In the genomic region with DNA sequence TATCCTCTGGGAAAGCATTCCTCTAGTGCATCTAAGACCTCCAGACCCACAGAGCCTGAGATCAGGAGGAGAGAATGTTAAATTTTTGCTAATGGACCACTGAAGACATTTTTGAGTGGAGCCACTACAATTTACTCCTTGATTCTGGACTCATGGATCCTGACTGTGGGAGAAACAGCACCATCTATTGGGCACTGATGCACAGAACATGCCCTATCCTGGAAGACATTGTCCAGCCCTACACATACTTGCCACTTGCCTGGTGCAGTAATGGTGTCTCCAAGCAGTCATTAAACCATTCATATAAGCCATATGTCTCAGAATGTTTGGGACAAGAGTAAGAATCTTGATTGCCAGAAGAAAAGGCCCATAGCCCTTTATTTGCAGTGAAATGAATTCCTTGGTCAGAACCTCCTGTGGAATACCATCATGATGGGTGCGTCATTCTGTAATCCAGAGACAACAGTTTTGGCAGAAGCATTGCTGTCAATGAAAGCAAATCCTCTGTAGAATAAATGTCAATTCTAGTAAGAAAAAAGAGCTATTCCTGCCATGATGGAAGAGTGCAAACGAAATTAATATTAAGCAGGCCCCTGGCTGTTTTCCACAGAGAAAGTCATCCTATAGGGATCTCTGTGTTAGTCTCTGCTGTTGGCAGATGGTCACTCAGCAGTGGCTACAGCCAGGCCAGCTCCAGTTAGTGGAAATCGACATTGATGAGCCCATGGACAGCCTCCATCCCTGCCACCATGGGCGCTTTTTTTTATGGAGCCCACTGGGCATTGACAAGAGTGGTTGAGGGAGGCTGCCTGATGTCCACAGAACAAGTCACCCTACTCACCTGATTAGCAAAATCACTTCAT, we compare ENCODE assay signal across 8 cellular contexts. TPM values are rescaled to one million over a fixed set of nuclear protein-coding genes. Genes with fewer than 3 reads are reported as not detected.
A peak's percentile ranks its signal among the peaks of the same experiment; 100 is the strongest.
DNase-seq lines count a peak whose midpoint lies in the region; ATAC-seq and TF ChIP-seq lines count a peak whose summit lies in the region.

No MANE protein-coding gene starts in this region.

- no peak overlapping the region for H3K4me3 Mint-ChIP-seq in activated CD8-positive, alpha-beta T cell treated with anti-CD3 and anti-CD28 coated beads, Interleukin-2, amount 10 ng/mL, durations not matched to agents 7 days and 5 days

- H3K9me3 Mint-ChIP-seq in activated CD8-positive, alpha-beta T cell treated with anti-CD3 and anti-CD28 coated beads, Interleukin-2, amount 10 ng/mL, durations not matched to agents 7 days and 5 days (ENCODE audit: insufficient read depth), result no peaks in the 10 kb centered on the region

- no peaks in the 10 kb centered on the region for H3K27me3 ChIP-seq in right atrium auricular region

- no peak overlapping the region for H3K27ac Mint-ChIP-seq in activated CD8-positive, alpha-beta T cell treated with anti-CD3 and anti-CD28 coated beads, Interleukin-2, amount 10 ng/mL, durations not matched to agents 7 days and 5 days

- H3K36me3 ChIP-seq in right atrium auricular region, result no peaks in the 10 kb centered on the region

- CTCF ChIA-PET in activated CD8-positive, alpha-beta T cell treated with anti-CD3 and anti-CD28 coated beads, Interleukin-2, amount 10 ng/mL, durations not matched to agents 7 days and 5 days (lab: Charles Lee), result interaction anchor here (0.6 to 1.2 kb wide), 6 partner anchors 14 to 217 kb away, joined by 3 read pairs; no protein-coding TSS in a partner anchor

- TF ChIP-seq CTCF in right atrium auricular region (IDR thresholded peaks at IDR 0.05), result peak in 1 of 2 donors; percentile 73

- POLR2A ChIA-PET in activated CD8-positive, alpha-beta T cell treated with anti-CD3 and anti-CD28 coated beads, Interleukin-2, amount 10 ng/mL, durations not matched to agents 7 days and 5 days (lab: Charles Lee), result no interaction called here

- no peaks in the 10 kb centered on the region for H3K36me3 Mint-ChIP-seq in activated CD8-positive, alpha-beta T cell treated with anti-CD3 and anti-CD28 coated beads, Interleukin-2, amount 10 ng/mL, durations not matched to agents 7 days and 5 days (ENCODE audit: low read depth)

- no peak overlapping the region for H3K27ac ChIP-seq in right atrium auricular region

- DNase-seq in Right ventricle myocardium inferior (ENCODE audit: missing footprints) (no peak), right atrium auricular region (ENCODE audit: low spot score) (no peak), NAMALWA (ENCODE audit: low spot score) (peak; percentile 38), Right ventricle myocardium superior (no peak), putamen (ENCODE audit: low spot score) (peak; percentile 27), GOT3 (lab: John Stamatoyannopoulos, UW) (no peak)
- DNase-seq in activated CD8-positive, alpha-beta T cell treated with anti-CD3 and anti-CD28 coated beads, Interleukin-2, amount 10 ng/mL, durations not matched to agents 7 days and 5 days, result peak; percentile 47

- ATAC-seq in Right ventricle myocardium inferior (peak; percentile 74), Right ventricle myocardium superior (ENCODE audit: poor library complexity) (peak; percentile 90), GM21737 (IDR thresholded peaks at IDR 0.05; ENCODE audit: unreplicated experiment) (no peak)
- no peak for ATAC-seq in activated CD8-positive, alpha-beta T cell treated with anti-CD3 and anti-CD28 coated beads, Interleukin-2, amount 10 ng/mL, durations not matched to agents 7 days and 5 days

- no peaks in the 10 kb centered on the region for H3K4me1 Mint-ChIP-seq in activated CD8-positive, alpha-beta T cell treated with anti-CD3 and anti-CD28 coated beads, Interleukin-2, amount 10 ng/mL, durations not matched to agents 7 days and 5 days (ENCODE audit: low read depth)

- no peaks in the 10 kb centered on the region for H3K9me3 ChIP-seq in right atrium auricular region

- intact Hi-C loops in Right ventricle myocardium inferior (cut with DNase I), result loop anchor here (5.0 kb wide), 1 partner anchor 226 kb away; no protein-coding TSS in a partner anchor
- intact Hi-C loops in Right ventricle myocardium superior (cut with DNase I), result loop anchor here (10.0 kb wide), 1 partner anchor 223 kb away; no protein-coding TSS in a partner anchor

- peaks cover 4% of the 10 kb centered on the region for H3K27me3 Mint-ChIP-seq in activated CD8-positive, alpha-beta T cell treated with anti-CD3 and anti-CD28 coated beads, Interleukin-2, amount 10 ng/mL, durations not matched to agents 7 days and 5 days (ENCODE audit: low read depth)

- H3K4me1 ChIP-seq in right atrium auricular region, result no peaks in the 10 kb centered on the region

- H3K4me3 ChIP-seq in right atrium auricular region, result no peak overlapping the region

RNA-seq across cellular contexts. Expression of gene GGTLC2, which starts 43.5 kb away (rescaled TPM):
- total RNA-seq in Right ventricle myocardium inferior (not detected), right atrium auricular region (not detected), Right ventricle myocardium superior (not detected)
- not detected for total RNA-seq in activated CD8-positive, alpha-beta T cell treated with anti-CD3 and anti-CD28 coated beads, Interleukin-2, amount 10 ng/mL, durations not matched to agents 7 days and 5 days

Comparison
In these comparisons a context has a peak if more than half of its experiments do, and no peak if none do; other contexts are left out.
1. ATAC-seq: peak in Right ventricle myocardium inferior (single experiment) and Right ventricle myocardium superior (single experiment); none in activated CD8-positive, alpha-beta T cell treated with anti-CD3 and anti-CD28 coated beads, Interleukin-2, amount 10 ng/mL, durations not matched to agents 7 days and 5 days (single experiment) and GM21737 (single experiment).
2. DNase-seq: peak in NAMALWA (single experiment), activated CD8-positive, alpha-beta T cell treated with anti-CD3 and anti-CD28 coated beads, Interleukin-2, amount 10 ng/mL, durations not matched to agents 7 days and 5 days (single experiment) and putamen (single experiment); none in Right ventricle myocardium inferior (single experiment), right atrium auricular region (single experiment), Right ventricle myocardium superior (single experiment) and GOT3 (single experiment).